ENCODE assay signal across 17 cellular contexts in genomic region chr10:72831696-72832355, GRCh38.
DNase-seq lines count a peak whose midpoint lies in the region; ATAC-seq and TF ChIP-seq lines count a peak whose summit lies in the region.
"Had no signal": no experiment of that assay in that cellular context is flagged by ENCODE, and none has a peak within 500 bp of the region (broad histone marks: within the 10 kb centered on the region; RNA-seq: fewer than 3 reads in every experiment).

No MANE protein-coding gene starts in this region.

- H4K20me1 ChIP-seq in PC-9 (ENCODE audit: insufficient read depth) = no peaks in the 10 kb centered on the region

- TF ChIP-seq CTCF in PC-9 (conservative IDR thresholded peaks at IDR 0.05) = no peak
- no peak for TF ChIP-seq CTCF in ovary (IDR thresholded peaks at IDR 0.05)

- H3K9me2 ChIP-seq in PC-9 (ENCODE audit: insufficient read depth) = no peaks in the 10 kb centered on the region

- 0 out of 2 replicates have a peak, but pooled peaks cover 10% of the 10 kb centered on the region for H3K4me1 ChIP-seq in PC-9 (replicated peaks; ENCODE audit: insufficient read depth)
- H3K4me1 ChIP-seq in ovary (ENCODE audit: insufficient read depth) = no peaks in the 10 kb centered on the region
- H3K4me1 ChIP-seq: parathyroid adenoma had no signal

- intact Hi-C loops in PC-9 (cut with micrococcal nuclease; ENCODE audit: unreplicated experiment) (loop anchor here (5.0 kb wide), 3 partner anchors 50 to 455 kb away; no protein-coding TSS in a partner anchor), ovary (cut with DNase I) (loop anchor here (5.0 to 10.0 kb wide), 3 partner anchors 127 to 465 kb away; partner anchors contain the start of gene MCU (in 2 of the 4))

- H3K4me2 ChIP-seq in PC-9 = no peak overlapping the region

- WGBS in ovary, 3 donors = 60 to 71% (median 69%) methylated on average over 8 of the region's 8 CpGs

- H3F3A ChIP-seq in PC-9 (ENCODE audit: insufficient read depth, low read depth) = peaks cover 20% of the 10 kb centered on the region

- H3K36me3 ChIP-seq in PC-9 (ENCODE audit: low read depth) = peaks cover 5% of the 10 kb centered on the region; the same call in 1 of the 2 replicates
- no peaks in the 10 kb centered on the region for H3K36me3 ChIP-seq in ovary

- BruUV-seq in PC-9 (replicated peaks; lab: Mats Ljungman, UMichigan) = no TSS peak

- no peak for TF ChIP-seq POLR2A in ovary (IDR thresholded peaks at IDR 0.05)

- H3K27me3 ChIP-seq in PC-9 (ENCODE audit: insufficient read depth, low read depth) = no peaks in the 10 kb centered on the region
- H3K27me3 ChIP-seq in ovary = no peaks in the 10 kb centered on the region

- H3K27ac ChIP-seq in PC-9 = 0 out of 2 replicates have a peak overlapping the region, but pooled peaks have one; percentile 22
- H3K27ac ChIP-seq in ovary = no peak overlapping the region
- H3K27ac ChIP-seq: parathyroid adenoma had no signal

- H3K9me3 ChIP-seq in PC-9 (ENCODE audit: insufficient read depth, low read depth) (no peaks in the 10 kb centered on the region), ovary (no peaks in the 10 kb centered on the region)

- ATAC-seq in HG02852 (IDR thresholded peaks at IDR 0.05; ENCODE audit: unreplicated experiment) = no peak
- ATAC-seq: activated naive CD4-positive, alpha-beta T cell treated with anti-CD3 and anti-CD28 coated beads, Interleukin-2, amount 50 U/mL, for 72 hours; PC-3; stimulated activated naive CD8-positive, alpha-beta T cell treated with anti-CD3 and anti-CD28 coated beads, Interleukin-15, Interleukin-2, amounts not matched to agents 100 U/mL and 50 U/mL, for 24 hours had no signal

- CTCF ChIA-PET in PC-9 (lab: Charles Lee) = no interaction called here

- POLR2A ChIA-PET in PC-9 (lab: Charles Lee; ENCODE audit: unreplicated experiment) = no interaction called here

- DNase-seq in Daoy (ENCODE audit: low read depth) (peak; percentile 8), PC-9 (no peak), fibroblast of peridontal ligament (ENCODE audit: extremely low read depth) (peak; percentile 41), ovary (no peak), DMS 273 treated with DMSO at 0.1 percent for 48 hours (lab: John Stamatoyannopoulos, UW) (no peak), NCI-H146 treated with DMSO at 0.1 percent for 48 hours (lab: John Stamatoyannopoulos, UW; ENCODE audit: unreplicated experiment) (no peak), 8988T (no peak)
- DNase-seq: activated CD4-positive, alpha-beta T cell treated with anti-CD3 and anti-CD28 coated beads, Interleukin-2, amount 50 U/mL, for 4 hours; activated T-cell treated with anti-CD3 and anti-CD28 coated beads, Interleukin-2, amount 50 U/mL, for 1 hour; kidney; NCI-H187 treated with DMSO at 0.1 percent for 48 hours; NCI-H510A treated with DMSO at 0.1 percent for 48 hours; PC-3; stimulated activated naive CD8-positive, alpha-beta T cell treated with anti-CD3 and anti-CD28 coated beads, Interleukin-15, Interleukin-2, amounts not matched to agents 100 U/mL and 50 U/mL, for 24 hours had no signal

- H3K4me3 ChIP-seq in PC-9 = no peak overlapping the region
- H3K4me3 ChIP-seq in ovary = peak overlapping the region; percentile 6

- 0 out of 2 replicates have a peak, but pooled peaks cover 5% of the 10 kb centered on the region for H3K79me2 ChIP-seq in PC-9 (ENCODE audit: low read depth)

- no peak for TF ChIP-seq EP300 in ovary (IDR thresholded peaks at IDR 0.05)

- H2AFZ ChIP-seq in PC-9 = no peak overlapping the region
- H2AFZ ChIP-seq: parathyroid adenoma had no signal

Comparison
In these comparisons a context has a peak if more than half of its experiments do, and no peak if none do; other contexts are left out.
1. DNase-seq: peak in Daoy (single experiment) and fibroblast of peridontal ligament (single experiment); none in PC-9 (0 of 2), ovary (0 of 5), DMS 273 treated with DMSO at 0.1 percent for 48 hours (single experiment), NCI-H146 treated with DMSO at 0.1 percent for 48 hours (single experiment) and 8988T (single experiment).